Comparison of ENCODE assay signal across 14 cellular contexts in genomic region chr3:147410126-147410517, GRCh38. TPM values are rescaled to one million over a fixed set of nuclear protein-coding genes. Genes with fewer than 3 reads are reported as not detected.
DNase-seq lines count a peak whose midpoint lies in the region; ATAC-seq and TF ChIP-seq lines count a peak whose summit lies in the region.
"Had no signal": no experiment of that assay in that cellular context is flagged by ENCODE, and none has a peak within 500 bp of the region (broad histone marks: within the 10 kb centered on the region; RNA-seq: fewer than 3 reads in every experiment).

No MANE protein-coding gene starts in this region.

- no peak for TF ChIP-seq POLR2A in sigmoid colon (IDR thresholded peaks at IDR 0.05)

- intact Hi-C loops in sigmoid colon (cut with DNase I), result loop anchor here (5.0 to 10.0 kb wide), 2 partner anchors 33 to 665 kb away; no protein-coding TSS in a partner anchor

- H3K4me3 ChIP-seq in BLaER1 (peak overlapping the region; percentile 56; the same call in 1 of the 2 replicates), SJCRH30 (peak overlapping the region; percentile 93), foreskin fibroblast (ENCODE audit: low read depth in 1 of 2, low read length in 2 of 2) (peak overlapping the region; percentile 37 to 50), sigmoid colon (peak overlapping the region in 3 of 4 donors; percentile 9 to 24 (median 13))

- H3K4me1 ChIP-seq in BLaER1 (peaks cover 27% of the 10 kb centered on the region), SJCRH30 (no peaks in the 10 kb centered on the region; the same call in 1 of the 2 replicates), sigmoid colon (peaks cover 0 to 43% (median 40%) of the 10 kb centered on the region in 4 donors)
- H3K4me1 ChIP-seq: Caco-2 had no signal

- H3K27me3 ChIP-seq in BLaER1, result peaks cover 98% of the 10 kb centered on the region
- H3K27me3 ChIP-seq in SJCRH30, result no peaks in the 10 kb centered on the region
- peaks cover 78 to 100% (median 100%) of the 10 kb centered on the region in 3 donors for H3K27me3 ChIP-seq in sigmoid colon

- ATAC-seq in GM18511 (IDR thresholded peaks at IDR 0.05; ENCODE audit: unreplicated experiment), result no peak
- ATAC-seq in GM19463 (IDR thresholded peaks at IDR 0.05; ENCODE audit: unreplicated experiment), result no peak

- H3K9ac ChIP-seq in BLaER1, result no peak overlapping the region

- H3K27ac ChIP-seq in BLaER1 (no peak overlapping the region), SJCRH30 (peak overlapping the region; percentile 92), sigmoid colon (no peak overlapping the region)

- 6 to 24% methylated on average over 49 of the region's 49 CpGs for WGBS in sigmoid colon, 2 donors

- H3K9me3 ChIP-seq in BLaER1 (peaks cover 62% of the 10 kb centered on the region), SJCRH30 (replicated peaks) (no peaks in the 10 kb centered on the region), sigmoid colon (peaks cover 0 to 4% (median under 1%) of the 10 kb centered on the region in 4 donors)
- H3K9me3 ChIP-seq: Caco-2 had no signal

- no peaks in the 10 kb centered on the region for H3K36me3 ChIP-seq in BLaER1
- H3K36me3 ChIP-seq in SJCRH30, result peaks cover 35% of the 10 kb centered on the region
- no peaks in the 10 kb centered on the region for H3K36me3 ChIP-seq in sigmoid colon

- DNase-seq in SJCRH30 (peak; percentile 33 to 54), foreskin fibroblast (no peak), sigmoid colon (no peak), GM10266 (ENCODE audit: extremely low spot score) (no peak), iPS-NIHi7 (ENCODE audit: extremely low spot score) (no peak)
- DNase-seq: activated CD4-positive, alpha-beta T cell treated with anti-CD3 and anti-CD28 coated beads for 48 hours; activated naive CD4-positive, alpha-beta T cell; Caco-2; Karpas-422; NCI-H226; SHP77 treated with DMSO at 0.1 percent for 48 hours had no signal

- H4K20me1 ChIP-seq in BLaER1, result peaks cover 22% of the 10 kb centered on the region

- no peak for TF ChIP-seq EP300 in sigmoid colon (IDR thresholded peaks at IDR 0.05)

- peak overlapping the region; percentile 70; the same call in 1 of the 2 replicates for H3K4me2 ChIP-seq in BLaER1

- no peak for TF ChIP-seq CTCF in foreskin fibroblast (IDR thresholded peaks at IDR 0.05; ENCODE audit: low read depth, low read length)
- TF ChIP-seq CTCF in sigmoid colon (IDR thresholded peaks at IDR 0.05), result no peak
- TF ChIP-seq CTCF in GM10266 (IDR thresholded peaks at IDR 0.05; ENCODE audit: control insufficient read depth, insufficient read depth, low read depth, missing control alignments), result no peak

RNA-seq across cellular contexts. Expression of gene ZIC1, which starts 1.0 kb away (rescaled TPM):
- total RNA-seq in SJCRH30 (2014; rRNA removed; shearing (Covaris generic)), result 44.4 and 55.7 TPM in 2 replicates
- not detected for total RNA-seq in sigmoid colon
- not detected for polyA plus RNA-seq in sigmoid colon
- total RNA-seq: Caco-2 had no signal

RNA-seq across cellular contexts. Expression of gene ZIC4, which starts 3.8 kb away (rescaled TPM):
- 0.20 and 0.87 TPM in 2 replicates for total RNA-seq in SJCRH30 (2014; rRNA removed; shearing (Covaris generic))
- total RNA-seq in sigmoid colon, result not detected
- not detected for polyA plus RNA-seq in sigmoid colon
- total RNA-seq: Caco-2 had no signal

Comparison
In these comparisons a context has a peak if more than half of its experiments do, and no peak if none do; other contexts are left out.
1. H3K4me3 ChIP-seq: peak in every context shown above with its lines; median percentile 93 in SJCRH30; 56 in BLaER1; 44 in foreskin fibroblast; 13 in sigmoid colon.
2. DNase-seq: peak in SJCRH30 (2 of 2); none in foreskin fibroblast (0 of 2), sigmoid colon (single experiment), GM10266 (single experiment) and iPS-NIHi7 (single experiment).
3. RNA of gene ZIC1, which starts 1.0 kb away (total RNA-seq): 44.4 to 55.7 TPM in SJCRH30; not detected in sigmoid colon; every median in the first group is over 10 times any median in the second.